In genomic region chr2:37501121-37501520, GRCh38 we compare ENCODE assay signal across 23 cellular contexts.
"Had no signal": no experiment of that assay in that cellular context is flagged by ENCODE, and none has a peak within 500 bp of the region (broad histone marks: within the 10 kb centered on the region; RNA-seq: fewer than 3 reads in every experiment).

No MANE protein-coding gene starts in this region.

- H3K4me1 ChIP-seq: Peyer's patch had no signal

- DNase-seq: activated CD4-positive, alpha-beta memory T cell treated with anti-CD3 and anti-CD28 coated beads, Interleukin-2, amount 10 ng/mL, durations not matched to agents 7 days and 5 days; activated CD4-positive, alpha-beta T cell treated with anti-CD3 and anti-CD28 coated beads for 36 hours; activated CD4-positive, alpha-beta T cell treated with anti-CD3 and anti-CD28 coated beads, Interleukin-2, amount 50 U/mL, for 1 hour; activated gamma-delta T cell; activated naive CD4-positive, alpha-beta T cell treated with anti-CD3 and anti-CD28 coated beads for 36 hours; activated T-cell treated with anti-CD3 and anti-CD28 coated beads for 4 hours; activated T-cell treated with anti-CD3 and anti-CD28 coated beads, Interleukin-2, amount 50 U/mL, for 48 hours; cerebellar nuclear complex; NCI-H1105; NCI-H146; NCI-H2029; NCI-H2107; NCI-H446 treated with DMSO at 0.1 percent for 48 hours; NCI-H69; Peyer's patch; Right ventricle myocardium superior; SK-N-SH; T-helper 1 cell; WERI-Rb-1 had no signal

- H3K36me3 ChIP-seq: Peyer's patch, SJCRH30, WERI-Rb-1 had no signal

- H3K4me3 ChIP-seq: Peyer's patch, SJCRH30 had no signal

- H3K9me3 ChIP-seq: Peyer's patch, SJCRH30, SK-N-SH had no signal

- H3K27ac ChIP-seq: KMS-11, Peyer's patch, RWPE1, SJCRH30, WERI-Rb-1 had no signal

- ATAC-seq: activated CD4-positive, alpha-beta T cell treated with anti-CD3 and anti-CD28 coated beads for 36 hours; activated T-helper 17 cell treated with anti-CD3 and anti-CD28 coated beads, Interleukin-2, amount 50 U/mL, for 72 hours had no signal

- H3K27me3 ChIP-seq: Peyer's patch, SJCRH30 had no signal
